Comparison of ENCODE assay signal across 8 cellular contexts in the genomic region with DNA sequence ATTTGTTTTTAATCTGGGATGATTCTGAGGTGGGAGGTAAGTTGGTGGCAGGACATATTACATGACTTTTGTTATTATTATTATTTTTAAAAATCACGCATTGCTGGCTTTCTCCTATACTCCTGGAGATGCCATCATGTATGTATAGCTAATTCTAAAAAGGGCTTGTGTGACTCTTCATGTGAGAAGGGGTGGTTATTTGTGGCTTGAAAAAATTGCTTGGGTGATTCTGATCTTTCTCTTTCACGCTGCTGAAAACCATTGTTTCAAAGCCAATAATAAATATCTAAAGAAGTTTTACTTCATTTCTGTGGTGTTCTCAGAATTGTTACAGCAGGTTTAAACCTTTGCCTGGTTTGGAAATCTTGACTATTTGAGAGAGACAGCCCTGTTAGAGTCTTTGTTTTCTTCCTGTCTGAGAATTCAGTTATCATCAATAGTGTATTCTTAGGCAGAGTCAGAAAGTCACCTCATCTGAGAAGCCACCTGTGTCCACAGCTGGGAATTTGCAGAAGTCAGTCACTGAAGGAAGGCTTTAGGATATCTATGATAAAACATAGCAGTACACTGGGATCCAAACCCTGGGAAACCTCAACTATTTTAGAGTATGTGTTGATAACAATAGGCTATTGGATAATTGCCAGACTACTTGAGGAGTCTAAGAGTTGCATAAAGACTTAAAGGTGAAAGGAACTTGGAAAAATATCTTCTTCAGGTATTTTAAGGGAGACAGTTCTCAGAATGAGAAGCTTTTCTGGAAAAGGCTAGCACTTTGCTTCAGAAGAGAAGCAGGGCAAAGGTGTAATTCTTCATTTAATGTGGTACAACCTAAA. TPM values are rescaled to one million over a fixed set of nuclear protein-coding genes. Genes with fewer than 3 reads are reported as not detected.
A peak's percentile ranks its signal among the peaks of the same experiment; 100 is the strongest.
DNase-seq lines count a peak whose midpoint lies in the region; ATAC-seq and TF ChIP-seq lines count a peak whose summit lies in the region.
"Not testable (repeated sequence)": the region's sequence is repeated elsewhere in the genome, so short reads cannot be mapped to it uniquely, and the experiment has no call there.

No MANE protein-coding gene starts in this region.

- H3K4me1 ChIP-seq in DND-41 (ENCODE audit: insufficient read depth, low read length); naive thymus-derived CD4-positive, alpha-beta T cell (ENCODE audit: control insufficient read depth in 2 of 2, insufficient read depth in 2 of 2, low read length in 2 of 2): not testable (repeated sequence)

- not testable (repeated sequence) for H3K9me3 ChIP-seq in DND-41 (ENCODE audit: insufficient read depth, low read length, severe bottlenecking); naive thymus-derived CD4-positive, alpha-beta T cell (ENCODE audit: control insufficient read depth in 2 of 3, low read length in 3 of 3)

- ATAC-seq in DND-41 (ENCODE audit: insufficient read depth, low read depth), result peak; percentile 40
- ATAC-seq in GM19043 (IDR thresholded peaks at IDR 0.05; ENCODE audit: low read depth, unreplicated experiment), result peak; percentile 70
- ATAC-seq in GM21717 (IDR thresholded peaks at IDR 0.05; ENCODE audit: unreplicated experiment), result peak; percentile 75
- peak; percentile 66 for ATAC-seq in HG03045 (IDR thresholded peaks at IDR 0.05; ENCODE audit: unreplicated experiment)
- ATAC-seq in HG03565 (IDR thresholded peaks at IDR 0.05; ENCODE audit: unreplicated experiment), result peak; percentile 63
- peak; percentile 18 for ATAC-seq in activated B cell treated with CpG ODN at 0.5 μM for 24 hours (ENCODE audit: low read depth)
- ATAC-seq in naive thymus-derived CD4-positive, alpha-beta T cell, result not testable (repeated sequence)

- H3K27ac Mint-ChIP-seq in activated B cell treated with CpG ODN at 0.5 μM for 24 hours, result peak overlapping the region; percentile 70
- H3K27ac Mint-ChIP-seq in naive thymus-derived CD4-positive, alpha-beta T cell, result peak overlapping the region in 6 of 9 donors; percentile 12 to 90 (median 48)

- DNase-seq in DND-41; activated B cell treated with CpG ODN at 0.5 μM for 24 hours; naive thymus-derived CD4-positive, alpha-beta T cell: not testable (repeated sequence)
- peak; percentile 29 for DNase-seq in astrocyte of the hippocampus (ENCODE audit: low read depth, low spot score)

- H3K4me3 Mint-ChIP-seq in activated B cell treated with CpG ODN at 0.5 μM for 24 hours, result peak overlapping the region; percentile 52
- peak overlapping the region in 5 of 10 donors; percentile 24 to 63 (median 36) for H3K4me3 Mint-ChIP-seq in naive thymus-derived CD4-positive, alpha-beta T cell

- H4K20me1 ChIP-seq in DND-41 (ENCODE audit: insufficient read depth, low read length), result not testable (repeated sequence)

- not testable (repeated sequence) for H3K4me2 ChIP-seq in DND-41 (ENCODE audit: insufficient read depth, low read length)

- not testable (repeated sequence) for H3K36me3 ChIP-seq in DND-41 (ENCODE audit: insufficient read depth, low read length); naive thymus-derived CD4-positive, alpha-beta T cell (ENCODE audit: control insufficient read depth in 2 of 3, insufficient read depth in 3 of 3, low read length in 3 of 3)

- H3K9ac ChIP-seq in DND-41 (ENCODE audit: low read depth, low read length), result not testable (repeated sequence)

- not testable (repeated sequence) for TF ChIP-seq CTCF in DND-41 (IDR thresholded peaks at IDR 0.05; ENCODE audit: borderline replicate concordance, extremely low read depth, low read length, poor library complexity, severe bottlenecking); activated B cell treated with CpG ODN at 0.5 μM for 24 hours (IDR thresholded peaks at IDR 0.05)

- not testable (repeated sequence) for H3K4me3 ChIP-seq in DND-41 (ENCODE audit: low read depth in 1 of 2, low read length in 2 of 2); naive thymus-derived CD4-positive, alpha-beta T cell (ENCODE audit: low read length)

- intact Hi-C loops in activated B cell treated with CpG ODN at 0.5 μM for 24 hours (cut with micrococcal nuclease); naive thymus-derived CD4-positive, alpha-beta T cell (cut with micrococcal nuclease): not testable (repeated sequence)

- H3K27me3 ChIP-seq in DND-41 (ENCODE audit: insufficient read depth, low read length, poor library complexity); naive thymus-derived CD4-positive, alpha-beta T cell (ENCODE audit: control insufficient read depth in 2 of 2, insufficient read depth in 2 of 2, low read length in 2 of 2): not testable (repeated sequence)

- H3K27me3 Mint-ChIP-seq in activated B cell treated with CpG ODN at 0.5 μM for 24 hours; naive thymus-derived CD4-positive, alpha-beta T cell: not testable (repeated sequence)

- H3K9me3 Mint-ChIP-seq in activated B cell treated with CpG ODN at 0.5 μM for 24 hours; naive thymus-derived CD4-positive, alpha-beta T cell: not testable (repeated sequence)

- peaks cover 63% of the 10 kb centered on the region for H3K4me1 Mint-ChIP-seq in activated B cell treated with CpG ODN at 0.5 μM for 24 hours
- H3K4me1 Mint-ChIP-seq in naive thymus-derived CD4-positive, alpha-beta T cell, result peaks cover 42 to 85% (median 71%) of the 10 kb centered on the region in 7 donors

- not testable (repeated sequence) for H2AFZ ChIP-seq in DND-41 (ENCODE audit: low read depth, low read length)

- peaks cover 11% of the 10 kb centered on the region; the same call in 1 of the 2 replicates for H3K79me2 ChIP-seq in DND-41 (ENCODE audit: insufficient read depth, low read length)

- CTCF ChIA-PET in activated B cell treated with CpG ODN at 0.5 μM for 24 hours (lab: Charles Lee); naive thymus-derived CD4-positive, alpha-beta T cell (lab: Charles Lee): not testable (repeated sequence)

- POLR2A ChIA-PET in activated B cell treated with CpG ODN at 0.5 μM for 24 hours (lab: Charles Lee); naive thymus-derived CD4-positive, alpha-beta T cell (lab: Charles Lee): not testable (repeated sequence)

- peaks cover 17% of the 10 kb centered on the region for H3K36me3 Mint-ChIP-seq in activated B cell treated with CpG ODN at 0.5 μM for 24 hours (ENCODE audit: low read depth)
- H3K36me3 Mint-ChIP-seq in naive thymus-derived CD4-positive, alpha-beta T cell, result peaks cover 6 to 30% (median 10%) of the 10 kb centered on the region in 5 donors

- H3K27ac ChIP-seq in DND-41 (ENCODE audit: low read length); naive thymus-derived CD4-positive, alpha-beta T cell (ENCODE audit: low read depth, low read length): not testable (repeated sequence)

RNA-seq across cellular contexts. Expression of gene KLHL2, which starts 8.6 kb away (rescaled TPM):
- 21.5 and 21.9 TPM in 2 replicates for total RNA-seq in activated B cell treated with CpG ODN at 0.5 μM for 24 hours
- total RNA-seq in naive thymus-derived CD4-positive, alpha-beta T cell, result 10 to 100 TPM; 26.9 to 39.9 (median 27.9) TPM
- polyA plus RNA-seq in naive thymus-derived CD4-positive, alpha-beta T cell, result 1 to 10 TPM; 4.8 to 7.4 TPM
